In the genomic region with DNA sequence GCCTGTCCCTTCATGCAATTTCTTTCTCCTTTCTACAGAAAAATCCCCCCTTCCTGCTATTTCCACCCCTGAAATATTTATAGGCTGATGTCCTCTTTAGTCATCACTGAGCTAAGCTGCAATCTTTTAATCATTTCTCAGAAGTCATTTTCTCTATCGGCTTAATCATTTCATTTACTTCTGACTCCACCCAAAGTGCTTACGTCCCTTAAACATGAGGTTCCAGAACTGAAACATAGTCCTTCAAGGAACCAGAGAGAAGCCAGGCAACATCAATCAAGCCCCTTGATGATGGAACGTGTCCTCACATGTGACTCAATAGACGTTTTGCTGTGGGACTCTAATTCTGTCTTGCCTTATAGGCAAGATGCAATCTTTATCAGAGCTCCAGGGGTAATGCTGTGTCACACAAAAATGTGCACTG, we compare ENCODE assay signal across 3 cellular contexts.
TF ChIP-seq lines count a peak whose summit lies in the region.

No MANE protein-coding gene starts in this region.

TF ChIP-seq in IMR-90, 13 proteins besides CTCF, POLR2A, EP300 and RAD21:
- TF ChIP-seq MAFK (IDR thresholded peaks at IDR 0.05; ENCODE audit: low read depth, low read length) (peak; percentile 21), MXI1 (IDR thresholded peaks at IDR 0.05; ENCODE audit: borderline replicate concordance, low read depth, low read length) (no peak), RCOR1 (IDR thresholded peaks at IDR 0.05; ENCODE audit: insufficient replicate concordance, low read length) (no peak), MAZ (IDR thresholded peaks at IDR 0.05; ENCODE audit: borderline replicate concordance, low read depth, low read length) (no peak), NFE2L2 (IDR thresholded peaks at IDR 0.05; ENCODE audit: low read depth, low read length) (no peak), BHLHE40 (IDR thresholded peaks at IDR 0.05; ENCODE audit: low read depth, low read length) (no peak), CEBPB (IDR thresholded peaks at IDR 0.05; ENCODE audit: low read depth, low read length) (peak; percentile 45; the same call in 1 of the 2 replicates), RFX5 (IDR thresholded peaks at IDR 0.05; ENCODE audit: low read depth, low read length) (no peak), FOS (IDR thresholded peaks at IDR 0.05; ENCODE audit: low read depth, low read length) (peak; percentile 33; the same call in 1 of the 2 replicates), SMC3 (IDR thresholded peaks at IDR 0.05; ENCODE audit: low read depth, low read length) (no peak), CHD1 (IDR thresholded peaks at IDR 0.05; ENCODE audit: low read depth, low read length) (no peak)
- TF ChIP-seq, protein P1, sequence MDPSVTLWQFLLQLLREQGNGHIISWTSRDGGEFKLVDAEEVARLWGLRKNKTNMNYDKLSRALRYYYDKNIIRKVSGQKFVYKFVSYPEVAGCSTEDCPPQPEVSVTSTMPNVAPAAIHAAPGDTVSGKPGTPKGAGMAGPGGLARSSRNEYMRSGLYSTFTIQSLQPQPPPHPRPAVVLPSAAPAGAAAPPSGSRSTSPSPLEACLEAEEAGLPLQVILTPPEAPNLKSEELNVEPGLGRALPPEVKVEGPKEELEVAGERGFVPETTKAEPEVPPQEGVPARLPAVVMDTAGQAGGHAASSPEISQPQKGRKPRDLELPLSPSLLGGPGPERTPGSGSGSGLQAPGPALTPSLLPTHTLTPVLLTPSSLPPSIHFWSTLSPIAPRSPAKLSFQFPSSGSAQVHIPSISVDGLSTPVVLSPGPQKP (IDR thresholded peaks at IDR 0.05; ENCODE audit: borderline replicate concordance, low read depth, low read length): no peak
- TF ChIP-seq, protein P2, sequence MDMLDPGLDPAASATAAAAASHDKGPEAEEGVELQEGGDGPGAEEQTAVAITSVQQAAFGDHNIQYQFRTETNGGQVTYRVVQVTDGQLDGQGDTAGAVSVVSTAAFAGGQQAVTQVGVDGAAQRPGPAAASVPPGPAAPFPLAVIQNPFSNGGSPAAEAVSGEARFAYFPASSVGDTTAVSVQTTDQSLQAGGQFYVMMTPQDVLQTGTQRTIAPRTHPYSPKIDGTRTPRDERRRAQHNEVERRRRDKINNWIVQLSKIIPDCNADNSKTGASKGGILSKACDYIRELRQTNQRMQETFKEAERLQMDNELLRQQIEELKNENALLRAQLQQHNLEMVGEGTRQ (IDR thresholded peaks at IDR 0.05; ENCODE audit: low read depth, low read length): 0 out of 2 replicates have a peak, but pooled peaks have one; percentile 21

TF ChIP-seq in K562, 482 proteins besides CTCF, POLR2A, EP300 and RAD21 (continues in another document):
- TF ChIP-seq, protein P3, sequence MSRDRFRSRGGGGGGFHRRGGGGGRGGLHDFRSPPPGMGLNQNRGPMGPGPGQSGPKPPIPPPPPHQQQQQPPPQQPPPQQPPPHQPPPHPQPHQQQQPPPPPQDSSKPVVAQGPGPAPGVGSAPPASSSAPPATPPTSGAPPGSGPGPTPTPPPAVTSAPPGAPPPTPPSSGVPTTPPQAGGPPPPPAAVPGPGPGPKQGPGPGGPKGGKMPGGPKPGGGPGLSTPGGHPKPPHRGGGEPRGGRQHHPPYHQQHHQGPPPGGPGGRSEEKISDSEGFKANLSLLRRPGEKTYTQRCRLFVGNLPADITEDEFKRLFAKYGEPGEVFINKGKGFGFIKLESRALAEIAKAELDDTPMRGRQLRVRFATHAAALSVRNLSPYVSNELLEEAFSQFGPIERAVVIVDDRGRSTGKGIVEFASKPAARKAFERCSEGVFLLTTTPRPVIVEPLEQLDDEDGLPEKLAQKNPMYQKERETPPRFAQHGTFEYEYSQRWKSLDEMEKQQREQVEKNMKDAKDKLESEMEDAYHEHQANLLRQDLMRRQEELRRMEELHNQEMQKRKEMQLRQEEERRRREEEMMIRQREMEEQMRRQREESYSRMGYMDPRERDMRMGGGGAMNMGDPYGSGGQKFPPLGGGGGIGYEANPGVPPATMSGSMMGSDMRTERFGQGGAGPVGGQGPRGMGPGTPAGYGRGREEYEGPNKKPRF (IDR thresholded peaks at IDR 0.05; ENCODE audit: low read depth, low read length): no peak
- TF ChIP-seq ETV5 (CRISPR knock-in tag; IDR thresholded peaks at IDR 0.05; ENCODE audit: low read depth): no peak
- TF ChIP-seq ZNF165 (CRISPR knock-in tag; IDR thresholded peaks at IDR 0.05; ENCODE audit: borderline replicate concordance): no peak
- TF ChIP-seq, protein P4, sequence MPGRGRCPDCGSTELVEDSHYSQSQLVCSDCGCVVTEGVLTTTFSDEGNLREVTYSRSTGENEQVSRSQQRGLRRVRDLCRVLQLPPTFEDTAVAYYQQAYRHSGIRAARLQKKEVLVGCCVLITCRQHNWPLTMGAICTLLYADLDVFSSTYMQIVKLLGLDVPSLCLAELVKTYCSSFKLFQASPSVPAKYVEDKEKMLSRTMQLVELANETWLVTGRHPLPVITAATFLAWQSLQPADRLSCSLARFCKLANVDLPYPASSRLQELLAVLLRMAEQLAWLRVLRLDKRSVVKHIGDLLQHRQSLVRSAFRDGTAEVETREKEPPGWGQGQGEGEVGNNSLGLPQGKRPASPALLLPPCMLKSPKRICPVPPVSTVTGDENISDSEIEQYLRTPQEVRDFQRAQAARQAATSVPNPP (IDR thresholded peaks at IDR 0.05; ENCODE audit: borderline replicate concordance, insufficient read depth, insufficient read length): no peak
- TF ChIP-seq ZNF584 (CRISPR knock-in tag; IDR thresholded peaks at IDR 0.05; ENCODE audit: low read depth): no peak
- no peak for TF ChIP-seq NFYB (IDR thresholded peaks at IDR 0.05; ENCODE audit: extremely low read depth, insufficient read length)
- TF ChIP-seq HNRNPUL1 (IDR thresholded peaks at IDR 0.05; ENCODE audit: low read length): no peak
- TF ChIP-seq BMI1 (IDR thresholded peaks at IDR 0.05; ENCODE audit: low read length): no peak
- TF ChIP-seq ZNF778 (CRISPR knock-in tag; IDR thresholded peaks at IDR 0.05): no peak
- TF ChIP-seq, protein P5, sequence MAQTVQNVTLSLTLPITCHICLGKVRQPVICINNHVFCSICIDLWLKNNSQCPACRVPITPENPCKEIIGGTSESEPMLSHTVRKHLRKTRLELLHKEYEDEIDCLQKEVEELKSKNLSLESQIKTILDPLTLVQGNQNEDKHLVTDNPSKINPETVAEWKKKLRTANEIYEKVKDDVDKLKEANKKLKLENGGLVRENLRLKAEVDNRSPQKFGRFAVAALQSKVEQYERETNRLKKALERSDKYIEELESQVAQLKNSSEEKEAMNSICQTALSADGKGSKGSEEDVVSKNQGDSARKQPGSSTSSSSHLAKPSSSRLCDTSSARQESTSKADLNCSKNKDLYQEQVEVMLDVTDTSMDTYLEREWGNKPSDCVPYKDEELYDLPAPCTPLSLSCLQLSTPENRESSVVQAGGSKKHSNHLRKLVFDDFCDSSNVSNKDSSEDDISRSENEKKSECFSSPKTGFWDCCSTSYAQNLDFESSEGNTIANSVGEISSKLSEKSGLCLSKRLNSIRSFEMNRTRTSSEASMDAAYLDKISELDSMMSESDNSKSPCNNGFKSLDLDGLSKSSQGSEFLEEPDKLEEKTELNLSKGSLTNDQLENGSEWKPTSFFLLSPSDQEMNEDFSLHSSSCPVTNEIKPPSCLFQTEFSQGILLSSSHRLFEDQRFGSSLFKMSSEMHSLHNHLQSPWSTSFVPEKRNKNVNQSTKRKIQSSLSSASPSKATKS (CRISPR knock-in tag; IDR thresholded peaks at IDR 0.05): no peak
- no peak for TF ChIP-seq CBX2 (IDR thresholded peaks at IDR 0.05; ENCODE audit: insufficient read depth, low read length, poor library complexity, severe bottlenecking)
- 0 out of 2 replicates have a peak, but pooled peaks have one; percentile 4 for TF ChIP-seq CBFA2T3 (IDR thresholded peaks at IDR 0.05)
- TF ChIP-seq CHCHD3 (CRISPR knock-in tag; IDR thresholded peaks at IDR 0.05): no peak
- TF ChIP-seq, protein P6, sequence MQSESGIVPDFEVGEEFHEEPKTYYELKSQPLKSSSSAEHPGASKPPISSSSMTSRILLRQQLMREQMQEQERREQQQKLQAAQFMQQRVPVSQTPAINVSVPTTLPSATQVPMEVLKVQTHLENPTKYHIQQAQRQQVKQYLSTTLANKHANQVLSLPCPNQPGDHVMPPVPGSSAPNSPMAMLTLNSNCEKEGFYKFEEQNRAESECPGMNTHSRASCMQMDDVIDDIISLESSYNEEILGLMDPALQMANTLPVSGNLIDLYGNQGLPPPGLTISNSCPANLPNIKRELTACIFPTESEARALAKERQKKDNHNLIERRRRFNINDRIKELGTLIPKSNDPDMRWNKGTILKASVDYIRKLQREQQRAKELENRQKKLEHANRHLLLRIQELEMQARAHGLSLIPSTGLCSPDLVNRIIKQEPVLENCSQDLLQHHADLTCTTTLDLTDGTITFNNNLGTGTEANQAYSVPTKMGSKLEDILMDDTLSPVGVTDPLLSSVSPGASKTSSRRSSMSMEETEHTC (IDR thresholded peaks at IDR 0.05): no peak
- TF ChIP-seq RBM17 (IDR thresholded peaks at IDR 0.05; ENCODE audit: borderline replicate concordance, low read depth, low read length): no peak
- no peak for TF ChIP-seq CBX3 (IDR thresholded peaks at IDR 0.05; ENCODE audit: borderline replicate concordance in 1 of 2, low read length in 2 of 2)
- no peak for TF ChIP-seq PCBP2 (IDR thresholded peaks at IDR 0.05; ENCODE audit: low read depth, low read length, poor library complexity, severe bottlenecking)
- no peak for TF ChIP-seq ZNF197 (CRISPR knock-in tag; IDR thresholded peaks at IDR 0.05; ENCODE audit: low read depth)

TF ChIP-seq in GM12891, 5 proteins besides CTCF, POLR2A, EP300 and RAD21:
- TF ChIP-seq SPI1 (IDR thresholded peaks at IDR 0.05; ENCODE audit: low read depth, low read length) (no peak), PAX5 (IDR thresholded peaks at IDR 0.05; ENCODE audit: insufficient read depth, low read length, severe bottlenecking) (no peak)
